8 cellular contexts compared by ENCODE assay signal in the genomic region with DNA sequence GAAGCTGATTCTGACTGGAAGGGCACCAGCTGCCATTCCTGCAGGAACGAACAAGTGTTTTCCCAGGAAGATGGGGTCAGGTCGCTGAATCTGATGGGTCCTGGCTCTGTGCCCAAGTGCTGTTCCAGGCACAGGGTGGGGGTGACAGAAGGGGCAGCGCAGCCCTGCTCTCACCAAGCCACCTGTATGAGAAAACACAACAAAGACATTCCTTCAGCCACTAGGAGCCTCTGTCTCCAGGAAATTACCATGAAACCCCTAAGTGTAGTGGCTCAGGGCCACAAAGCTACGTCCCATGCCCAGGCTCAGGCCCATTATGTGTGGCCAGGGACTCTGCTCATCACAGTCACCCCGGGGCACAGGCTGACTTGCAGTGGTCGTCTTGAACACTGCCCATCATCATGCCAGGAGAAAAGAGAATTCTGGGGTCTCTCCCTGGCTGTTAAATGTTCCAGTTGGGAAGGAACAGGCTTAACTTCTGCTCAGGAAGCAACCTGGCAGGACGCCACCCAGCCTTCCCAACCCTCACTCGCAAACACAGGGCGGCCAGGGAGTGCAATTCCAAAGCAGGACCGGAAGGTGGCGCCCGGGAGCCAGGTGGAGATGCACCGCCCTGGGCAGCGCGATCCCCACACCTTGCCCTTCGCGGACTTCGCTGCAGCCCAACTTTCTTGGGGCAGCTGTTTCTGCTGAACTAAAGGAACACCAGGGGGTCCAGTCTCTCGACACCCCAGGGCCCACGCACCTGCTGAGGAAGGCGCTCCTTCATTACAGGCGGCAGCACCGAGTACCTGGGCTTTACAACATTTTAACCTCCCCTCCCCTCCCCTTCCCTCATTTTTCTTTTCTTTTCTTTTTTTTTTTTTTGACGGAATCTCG. TPM values are rescaled to one million over a fixed set of nuclear protein-coding genes. Genes with fewer than 3 reads are reported as not detected.
DNase-seq lines count a peak whose midpoint lies in the region; ATAC-seq and TF ChIP-seq lines count a peak whose summit lies in the region.

No MANE protein-coding gene starts in this region.

- no peaks in the 10 kb centered on the region for H3K9me3 ChIP-seq in MG63
- no peaks in the 10 kb centered on the region for H3K9me3 ChIP-seq in SK-N-SH

- H3F3A ChIP-seq in SK-N-SH (replicated peaks; ENCODE audit: insufficient read depth): peaks cover 3% of the 10 kb centered on the region

- H3K36me3 ChIP-seq in MG63 (no peaks in the 10 kb centered on the region), SK-N-SH (replicated peaks in 1 of 2; ENCODE audit: control insufficient read depth in 1 of 2, insufficient read depth in 2 of 2, low read length in 1 of 2) (no peaks in the 10 kb centered on the region)

- POLR2A ChIA-PET in SK-N-SH (lab: Yijun Ruan, JAX): interaction anchor here (1.3 kb wide), 1 partner anchor 31 kb away, joined by 4 read pairs; no protein-coding TSS in a partner anchor

- no peak overlapping the region for H3K27ac ChIP-seq in SK-N-SH (ENCODE audit: low read depth in 2 of 2, low read length in 1 of 2)

- no peak overlapping the region for H3K4me2 ChIP-seq in SK-N-SH

- no peaks in the 10 kb centered on the region for H3K36me3 Mint-ChIP-seq in activated naive CD4-positive, alpha-beta T cell treated with anti-CD3 and anti-CD28 coated beads, Interleukin-2, amount 10 ng/mL, durations not matched to agents 7 days and 5 days
- no peaks in the 10 kb centered on the region for H3K36me3 Mint-ChIP-seq in type B pancreatic cell

- peaks cover 35% of the 10 kb centered on the region for H3K27me3 Mint-ChIP-seq in activated naive CD4-positive, alpha-beta T cell treated with anti-CD3 and anti-CD28 coated beads, Interleukin-2, amount 10 ng/mL, durations not matched to agents 7 days and 5 days
- H3K27me3 Mint-ChIP-seq in type B pancreatic cell: peaks cover 9% of the 10 kb centered on the region

- H3K9ac ChIP-seq in SK-N-SH: no peak overlapping the region

- TF ChIP-seq CTCF in SK-N-SH (IDR thresholded peaks at IDR 0.05) (peak; percentile 93), type B pancreatic cell (conservative IDR thresholded peaks at IDR 0.05) (peak; percentile 98)

- no peaks in the 10 kb centered on the region for H3K79me2 ChIP-seq in SK-N-SH (ENCODE audit: insufficient read depth)

- ATAC-seq in GM21576 (IDR thresholded peaks at IDR 0.05; ENCODE audit: unreplicated experiment) (peak; percentile 75), Right ventricle myocardium superior (ENCODE audit: poor library complexity) (peak; percentile 96)

- no peaks in the 10 kb centered on the region for H4K20me1 ChIP-seq in SK-N-SH (ENCODE audit: insufficient read depth)

- 21% methylated on average over 23 of the region's 25 CpGs for WGBS in SK-N-SH (ENCODE audit: low lambda C conversion rate)

- CTCF ChIA-PET in SK-N-SH (lab: Yijun Ruan, JAX): interaction anchor here (0.6 to 4.6 kb wide), 34 partner anchors 9 to 414 kb away, joined by 3 to 63 read pairs (median 5); no protein-coding TSS in a partner anchor
- CTCF ChIA-PET in activated naive CD4-positive, alpha-beta T cell treated with anti-CD3 and anti-CD28 coated beads, Interleukin-2, amount 10 ng/mL, durations not matched to agents 7 days and 5 days (lab: Charles Lee): interaction anchor here (0.6 to 4.2 kb wide), 19 partner anchors 13 to 400 kb away, joined by 3 to 96 read pairs (median 5); no protein-coding TSS in a partner anchor

- peaks cover 20% of the 10 kb centered on the region for H3K4me1 Mint-ChIP-seq in activated naive CD4-positive, alpha-beta T cell treated with anti-CD3 and anti-CD28 coated beads, Interleukin-2, amount 10 ng/mL, durations not matched to agents 7 days and 5 days
- H3K4me1 Mint-ChIP-seq in type B pancreatic cell (ENCODE audit: unreplicated experiment): peaks cover 11% of the 10 kb centered on the region

- H2AFZ ChIP-seq in SK-N-SH (ENCODE audit: low read depth): no peak overlapping the region

- H3K9me3 Mint-ChIP-seq in activated naive CD4-positive, alpha-beta T cell treated with anti-CD3 and anti-CD28 coated beads, Interleukin-2, amount 10 ng/mL, durations not matched to agents 7 days and 5 days: no peaks in the 10 kb centered on the region
- H3K9me3 Mint-ChIP-seq in type B pancreatic cell: no peaks in the 10 kb centered on the region

- H3K4me3 ChIP-seq in MG63: no peak overlapping the region
- no peak overlapping the region for H3K4me3 ChIP-seq in SK-N-SH (ENCODE audit: low read depth in 2 of 2, low read length in 1 of 2)

- H3K27ac Mint-ChIP-seq in activated naive CD4-positive, alpha-beta T cell treated with anti-CD3 and anti-CD28 coated beads, Interleukin-2, amount 10 ng/mL, durations not matched to agents 7 days and 5 days: no peak overlapping the region
- H3K27ac Mint-ChIP-seq in type B pancreatic cell: no peak overlapping the region

- H3K27me3 ChIP-seq in MG63 (no peaks in the 10 kb centered on the region), SK-N-SH (ENCODE audit: insufficient read depth) (no peaks in the 10 kb centered on the region)

- TF ChIP-seq EP300 in SK-N-SH (IDR thresholded peaks at IDR 0.05; ENCODE audit: borderline replicate concordance in 1 of 2, low read depth in 1 of 2, low read length in 1 of 2): no peak

- H3K4me3 Mint-ChIP-seq in activated naive CD4-positive, alpha-beta T cell treated with anti-CD3 and anti-CD28 coated beads, Interleukin-2, amount 10 ng/mL, durations not matched to agents 7 days and 5 days: no peak overlapping the region
- peak overlapping the region; percentile 20 for H3K4me3 Mint-ChIP-seq in type B pancreatic cell

- intact Hi-C loops in Right ventricle myocardium superior (cut with DNase I) (no loop called here), posterior cingulate gyrus (cut with DNase I) (loop anchor here (2.0 kb wide), 1 partner anchor 28 kb away; no protein-coding TSS in a partner anchor)

- TF ChIP-seq RAD21 in SK-N-SH (IDR thresholded peaks at IDR 0.05; ENCODE audit: low read length): peak; percentile 82

- no peaks in the 10 kb centered on the region for H3K9me2 ChIP-seq in SK-N-SH

- DNase-seq in COLO668 (lab: John Stamatoyannopoulos, UW; ENCODE audit: unreplicated experiment) (peak; percentile 74), MG63 (peak; percentile 85), SK-N-SH (peak; percentile 92), Right ventricle myocardium superior (peak; percentile 95), posterior cingulate gyrus (peak; percentile 58 to 97 (median 80)), type B pancreatic cell (ENCODE audit: extremely low spot score, unreplicated experiment) (peak; percentile 86)
- peak; percentile 82 for DNase-seq in activated naive CD4-positive, alpha-beta T cell treated with anti-CD3 and anti-CD28 coated beads, Interleukin-2, amount 10 ng/mL, durations not matched to agents 7 days and 5 days

- peaks cover 0 to 7% of the 10 kb centered on the region in 2 experiments; a peak in 1 of 4 replicates for H3K4me1 ChIP-seq in SK-N-SH (ENCODE audit: control insufficient read depth in 1 of 2, insufficient read depth in 2 of 2, low read depth in 1 of 2, low read length in 1 of 2)

TF ChIP-seq in SK-N-SH, 30 proteins besides CTCF, POLR2A, EP300 and RAD21:
- TF ChIP-seq USF2 (IDR thresholded peaks at IDR 0.05; ENCODE audit: borderline replicate concordance, low read depth, low read length) (no peak), RCOR1 (IDR thresholded peaks at IDR 0.05; ENCODE audit: low read length) (peak; percentile 47; the same call in 1 of the 2 replicates), SMC3 (IDR thresholded peaks at IDR 0.05; ENCODE audit: low read depth, low read length) (peak; percentile 67)

RNA-seq across cellular contexts. Expression of gene SFTPB, which starts 11.0 kb away (rescaled TPM):
- 0.16 TPM in 1 of 2 replicates, not detected in the other for total RNA-seq in MG63 (2014; rRNA removed; shearing (Covaris generic); ENCODE audit: low replicate concordance)
- not detected in 2 replicates for polyA plus RNA-seq in SK-N-SH (2012; rRNA removed)
- polyA plus RNA-seq in SK-N-SH (2012; cell fraction: cytosol; rRNA removed): not detected in 2 replicates
- polyA plus RNA-seq in SK-N-SH (2012; cell fraction: nucleus; rRNA removed): not detected in 2 replicates
- total RNA-seq in Right ventricle myocardium superior: 0.46 TPM
- total RNA-seq in type B pancreatic cell (ENCODE audit: low replicate concordance): 2.7 and 23.0 TPM in 2 replicates

RNA-seq across cellular contexts. Expression of gene GNLY, which starts 15.1 kb away (rescaled TPM):
- total RNA-seq in MG63 (2014; rRNA removed; shearing (Covaris generic); ENCODE audit: low replicate concordance): not detected in 2 replicates
- polyA plus RNA-seq in SK-N-SH (2012; rRNA removed): not detected in 2 replicates
- not detected in 2 replicates for polyA plus RNA-seq in SK-N-SH (2012; cell fraction: cytosol; rRNA removed)
- polyA plus RNA-seq in SK-N-SH (2012; cell fraction: nucleus; rRNA removed): 0.12 TPM in 1 of 2 replicates, not detected in the other
- 1.7 TPM for total RNA-seq in Right ventricle myocardium superior
- not detected in 2 replicates for total RNA-seq in type B pancreatic cell (ENCODE audit: low replicate concordance)
